In the genomic region with DNA sequence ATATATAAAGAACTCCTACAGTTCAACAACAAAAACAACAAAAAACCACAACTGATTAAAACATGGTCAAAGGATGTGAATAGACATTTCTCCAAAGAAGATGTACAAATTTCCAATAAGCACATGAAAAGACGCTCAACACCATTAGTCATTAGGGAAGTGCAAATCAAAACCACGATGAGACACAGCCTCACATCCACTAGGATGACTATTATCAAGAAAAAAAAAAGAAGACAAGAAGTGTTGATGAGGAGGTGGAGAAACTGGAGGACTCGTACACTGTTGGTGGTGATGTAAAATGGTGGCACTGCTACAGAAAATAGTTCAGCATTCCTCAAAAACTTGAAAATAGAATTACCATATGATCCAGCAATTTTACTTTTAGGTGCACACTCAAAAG, we compare ENCODE assay signal across 3 cellular contexts.
"Had no signal": no experiment of that assay in that cellular context is flagged by ENCODE, and none has a peak within 500 bp of the region (broad histone marks: within the 10 kb centered on the region; RNA-seq: fewer than 3 reads in every experiment).

No MANE protein-coding gene starts in this region.

- ATAC-seq: GM12878 had no signal

- DNase-seq: GDM1, GF-D8 had no signal
